Comparison of ENCODE assay signal across 27 cellular contexts in genomic region chr10:98019784-98020183, GRCh38. TPM values are rescaled to one million over a fixed set of nuclear protein-coding genes. Genes with fewer than 3 reads are reported as not detected.
"Had no signal": no experiment of that assay in that cellular context is flagged by ENCODE, and none has a peak within 500 bp of the region (broad histone marks: within the 10 kb centered on the region; RNA-seq: fewer than 3 reads in every experiment).

No MANE protein-coding gene starts in this region.

- ATAC-seq: Panc1, PC-3, T-cell had no signal

- H3K9me3 ChIP-seq: MG63, SK-N-SH had no signal

- H3K27ac Mint-ChIP-seq: T-cell had no signal

- H3K4me3 ChIP-seq: MG63 had no signal

- H3K27ac ChIP-seq: RWPE1 had no signal

- H3K9me3 Mint-ChIP-seq: T-cell had no signal

- H3K36me3 Mint-ChIP-seq: T-cell had no signal

- H3K4me1 Mint-ChIP-seq: T-cell had no signal

- H3K4me3 Mint-ChIP-seq: T-cell had no signal

- H3K36me3 ChIP-seq: MG63 had no signal

- DNase-seq: IMR-90; Karpas-422; KG1; MG63; NCI-H1092; NCI-H1105 treated with DMSO at 0.1 percent for 48 hours; NCI-H1417 treated with DMSO at 0.1 percent for 48 hours; NCI-H146; NCI-H1694 treated with DMSO at 0.1 percent for 48 hours; NCI-H1930; NCI-H2081; NCI-H2227 treated with DMSO at 0.1 percent for 48 hours; NCI-H524; NCI-H526 treated with DMSO at 0.1 percent for 48 hours; NCI-H748 treated with DMSO at 0.1 percent for 48 hours; NK-92 treated with Interleukin-12 subunit alpha and Interleukin-12 subunit beta, amount 100 ng/mL, for 24 hours; PC-3; SHP77; SK-N-SH; SW 1271; T-cell had no signal

RNA-seq across cellular contexts. Expression of gene CRTAC1, which starts 10.6 kb away (rescaled TPM):
- total RNA-seq: HepG2, HT1080, IMR-90, NCI-H460, OCI-LY7, PC-3 had no signal
